In genomic region chr20:46357030-46357514, GRCh38 we compare ENCODE assay signal across 7 cellular contexts. TPM values are rescaled to one million over a fixed set of nuclear protein-coding genes. Genes with fewer than 3 reads are reported as not detected.
A peak's percentile ranks its signal among the peaks of the same experiment; 100 is the strongest.
DNase-seq lines count a peak whose midpoint lies in the region; ATAC-seq, FAIRE-seq and TF ChIP-seq lines count a peak whose summit lies in the region.

No MANE protein-coding gene starts in this region.

- no peak for TF ChIP-seq CTCF in MM.1S (IDR thresholded peaks at IDR 0.05; ENCODE audit: low read length)

- TF ChIP-seq POLR2A in GM12891 (IDR thresholded peaks at IDR 0.05; ENCODE audit: low read depth, low read length) = no peak

- H4K20me1 ChIP-seq in MM.1S (ENCODE audit: insufficient read depth, low read length) = no peaks in the 10 kb centered on the region

- no peak for DNase-seq in GM12891 (ENCODE audit: insufficient read length, low spot score)
- DNase-seq in T-cell = no peak
- peak; percentile 58 for DNase-seq in left cardiac atrium
- no peak for DNase-seq in stimulated activated naive B cell treated with anti-CD40 and anti-IgM and Interleukin-4, amounts not matched to agents 10 μg/mL and 1 μg/mL and 100 μg/mL, for 72 hours
- DNase-seq in T-helper 9 cell = no peak
- no peak for DNase-seq in MM.1S

- H3K36me3 ChIP-seq in MM.1S (replicated peaks; ENCODE audit: insufficient read depth, low read length) = no peaks in the 10 kb centered on the region

- H3K9me3 Mint-ChIP-seq in T-cell = no peaks in the 10 kb centered on the region
- H3K9me3 Mint-ChIP-seq in stimulated activated naive B cell treated with anti-CD40 and anti-IgM and Interleukin-4, amounts not matched to agents 10 μg/mL and 1 μg/mL and 100 μg/mL, for 72 hours = no peaks in the 10 kb centered on the region

- no peak overlapping the region for H2AFZ ChIP-seq in MM.1S (ENCODE audit: low read length)

- POLR2A ChIA-PET in T-cell (lab: Charles Lee) = no interaction called here

- no peaks in the 10 kb centered on the region for H3K9me2 ChIP-seq in MM.1S (replicated peaks; ENCODE audit: insufficient read depth, low read length)

- no peak overlapping the region for H3K4me2 ChIP-seq in MM.1S (ENCODE audit: low read depth, low read length)

- CTCF ChIA-PET in T-cell (lab: Charles Lee) = no interaction called here

- H3K27me3 ChIP-seq in MM.1S (replicated peaks; ENCODE audit: insufficient read depth, low read length) = no peaks in the 10 kb centered on the region

- intact Hi-C loops in left cardiac atrium (cut with DNase I) = no loop called here

- no peaks in the 10 kb centered on the region for H3K27me3 Mint-ChIP-seq in T-cell
- H3K27me3 Mint-ChIP-seq in stimulated activated naive B cell treated with anti-CD40 and anti-IgM and Interleukin-4, amounts not matched to agents 10 μg/mL and 1 μg/mL and 100 μg/mL, for 72 hours = no peaks in the 10 kb centered on the region

- ATAC-seq in T-cell (replicated peaks in 1 of 4) (peak; percentile 14 to 27 (median 20)), left cardiac atrium (peak; percentile 61 to 76), GM21367 (IDR thresholded peaks at IDR 0.05; ENCODE audit: unreplicated experiment) (no peak)
- ATAC-seq in stimulated activated naive B cell treated with anti-CD40 and anti-IgM and Interleukin-4, amounts not matched to agents 10 μg/mL and 1 μg/mL and 100 μg/mL, for 72 hours (replicated peaks) = no peak

- no peaks in the 10 kb centered on the region for H3K4me1 ChIP-seq in MM.1S (ENCODE audit: low read length)

- H3K36me3 Mint-ChIP-seq in T-cell = peaks cover 20% of the 10 kb centered on the region
- H3K36me3 Mint-ChIP-seq in stimulated activated naive B cell treated with anti-CD40 and anti-IgM and Interleukin-4, amounts not matched to agents 10 μg/mL and 1 μg/mL and 100 μg/mL, for 72 hours = peaks cover 64 to 71% of the 10 kb centered on the region in 2 donors

- H3K9me3 ChIP-seq in MM.1S (replicated peaks; ENCODE audit: insufficient read depth, low read length) = no peaks in the 10 kb centered on the region

- no peak overlapping the region for H3K4me3 ChIP-seq in MM.1S (ENCODE audit: low read length)

- no peaks in the 10 kb centered on the region for H3F3A ChIP-seq in MM.1S (ENCODE audit: insufficient read depth, low read length)

- peaks cover 25% of the 10 kb centered on the region for H3K79me2 ChIP-seq in MM.1S (ENCODE audit: low read length)

- H3K9ac ChIP-seq in MM.1S (ENCODE audit: low read length) = no peak overlapping the region

- peaks cover 60 to 78% (median 71%) of the 10 kb centered on the region in 3 donors for H3K4me1 Mint-ChIP-seq in T-cell
- H3K4me1 Mint-ChIP-seq in stimulated activated naive B cell treated with anti-CD40 and anti-IgM and Interleukin-4, amounts not matched to agents 10 μg/mL and 1 μg/mL and 100 μg/mL, for 72 hours = peaks cover 56 to 72% of the 10 kb centered on the region in 2 donors

- FAIRE-seq in GM12891 (lab: Jason Lieb, UNC) = peak; percentile 67

- H3K27ac ChIP-seq in MM.1S (ENCODE audit: low read length) = no peak overlapping the region

- peak overlapping the region in 1 of 3 donors; percentile 50 for H3K4me3 Mint-ChIP-seq in T-cell
- H3K4me3 Mint-ChIP-seq in stimulated activated naive B cell treated with anti-CD40 and anti-IgM and Interleukin-4, amounts not matched to agents 10 μg/mL and 1 μg/mL and 100 μg/mL, for 72 hours = peak overlapping the region; percentile 67

- H3K27ac Mint-ChIP-seq in T-cell = peak overlapping the region; percentile 75 to 85
- peak overlapping the region; percentile 84 for H3K27ac Mint-ChIP-seq in stimulated activated naive B cell treated with anti-CD40 and anti-IgM and Interleukin-4, amounts not matched to agents 10 μg/mL and 1 μg/mL and 100 μg/mL, for 72 hours

TF ChIP-seq in GM12891, 5 proteins besides CTCF, POLR2A, EP300 and RAD21:
- TF ChIP-seq POU2F2 (IDR thresholded peaks at IDR 0.05; ENCODE audit: low read depth, low read length) (0 out of 2 replicates have a peak, but pooled peaks have one; percentile 31), PAX5 (IDR thresholded peaks at IDR 0.05; ENCODE audit: insufficient read depth, low read length, severe bottlenecking) (no peak)

RNA-seq across cellular contexts. Expression of gene CDH22, which starts 48.8 kb away (rescaled TPM):
- polyA plus RNA-seq in GM12891 (2012; ENCODE audit: low read depth, missing spikeins) = 0.12 TPM
- not detected for total RNA-seq in T-cell
- 1 to 10 TPM; 5.8 to 5.9 TPM for total RNA-seq in left cardiac atrium

RNA-seq across cellular contexts. Expression of gene ELMO2, which starts 49.3 kb away (rescaled TPM):
- 22.1 TPM for polyA plus RNA-seq in GM12891 (2012; ENCODE audit: low read depth, missing spikeins)
- 10 to 100 TPM; 48.8 to 86.6 (median 54.2) TPM for total RNA-seq in T-cell
- 10 to 100 TPM; 29.5 to 36.1 TPM for total RNA-seq in left cardiac atrium

Comparison
In these comparisons a context has a peak if more than half of its experiments do, and no peak if none do; other contexts are left out.
1. ATAC-seq: peak in T-cell (4 of 4) and left cardiac atrium (2 of 2); none in stimulated activated naive B cell treated with anti-CD40 and anti-IgM and Interleukin-4, amounts not matched to agents 10 μg/mL and 1 μg/mL and 100 μg/mL, for 72 hours (0 of 2) and GM21367 (single experiment).
2. RNA of gene CDH22, which starts 48.8 kb away (total RNA-seq): 5.8 to 5.9 TPM in left cardiac atrium; not detected in T-cell; every median in the first group is over 4 times any median in the second.